ENCODE assay signal across 8 cellular contexts in the genomic region with DNA sequence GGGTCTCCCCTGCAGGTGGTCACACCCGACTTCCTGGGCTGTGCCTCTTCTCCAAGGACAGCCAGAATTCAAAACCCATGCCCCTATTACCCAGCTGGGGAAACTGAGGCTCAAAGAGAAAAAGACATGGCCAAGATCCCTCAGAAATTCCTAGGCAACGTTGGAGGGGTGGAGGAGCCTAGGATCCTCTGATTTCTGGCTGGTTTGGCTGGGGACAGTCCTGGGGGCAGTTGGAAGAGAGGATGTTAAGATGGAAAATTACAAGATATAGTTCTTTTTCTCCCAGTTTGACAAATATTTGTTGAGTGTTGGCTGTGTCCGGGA. TPM values are rescaled to one million over a fixed set of nuclear protein-coding genes. Genes with fewer than 3 reads are reported as not detected.
DNase-seq lines count a peak whose midpoint lies in the region; ATAC-seq, FAIRE-seq and TF ChIP-seq lines count a peak whose summit lies in the region.

No MANE protein-coding gene starts in this region.

- DNase-seq in GM23248 (no peak), right cardiac atrium (no peak), small intestine (no peak), D721Med (ENCODE audit: insufficient read length, low spot score) (no peak), islet precursor cell (no peak)
- no peak for DNase-seq in activated CD4-positive, alpha-beta memory T cell treated with anti-CD3 and anti-CD28 coated beads for 36 hours

- intact Hi-C loops in activated CD4-positive, alpha-beta memory T cell treated with anti-CD3 and anti-CD28 coated beads for 36 hours (cut with micrococcal nuclease): loop anchor here (5.0 kb wide), 1 partner anchor 183 kb away; a partner anchor contains a TSS
- intact Hi-C loops in right cardiac atrium (cut with DNase I): no loop called here

- H3K9me2 ChIP-seq in GM23248 (ENCODE audit: insufficient read depth): no peaks in the 10 kb centered on the region

- no peak for FAIRE-seq in small intestine (lab: Jason Lieb, UNC)
- no peak for FAIRE-seq in D721Med (lab: Jason Lieb, UNC)

- POLR2A ChIA-PET in activated CD4-positive, alpha-beta memory T cell treated with anti-CD3 and anti-CD28 coated beads for 36 hours (lab: Charles Lee): no interaction called here

- no peaks in the 10 kb centered on the region for H3K9me3 ChIP-seq in GM23248 (ENCODE audit: low read depth)
- H3K9me3 ChIP-seq in right cardiac atrium (ENCODE audit: control insufficient read depth, low read length): no peaks in the 10 kb centered on the region
- no peaks in the 10 kb centered on the region for H3K9me3 ChIP-seq in small intestine (ENCODE audit: control insufficient read depth, low read depth)

- H2AFZ ChIP-seq in GM23248: 0 out of 2 replicates have a peak overlapping the region, but pooled peaks have one; percentile 29

- H3K4me1 Mint-ChIP-seq in activated CD4-positive, alpha-beta memory T cell treated with anti-CD3 and anti-CD28 coated beads for 36 hours (ENCODE audit: low read depth): peaks cover 62% of the 10 kb centered on the region

- peak overlapping the region; percentile 86 for H3K9ac ChIP-seq in GM23248

- peak overlapping the region; percentile 93 for H3K27ac Mint-ChIP-seq in activated CD4-positive, alpha-beta memory T cell treated with anti-CD3 and anti-CD28 coated beads for 36 hours

- no peaks in the 10 kb centered on the region for H4K20me1 ChIP-seq in GM23248 (ENCODE audit: insufficient read depth)

- in situ Hi-C loops in GM23248 (cut with MboI): no loop called here

- H3K4me2 ChIP-seq in GM23248 (ENCODE audit: unreplicated experiment): peak overlapping the region; percentile 97

- 13% methylated on average over 3 of the region's 3 CpGs for WGBS in GM23248 (ENCODE audit: low coverage in 1 of 2, low lambda C conversion rate in 2 of 2, missing lambda C conversion rate in 2 of 2), 2 experiments
- WGBS in right cardiac atrium: 15% methylated on average over 3 of the region's 3 CpGs
- WGBS in small intestine, 3 donors: 13 to 18% (median 13%) methylated on average over 3 of the region's 3 CpGs

- no peaks in the 10 kb centered on the region for H3K27me3 ChIP-seq in GM23248 (replicated peaks; ENCODE audit: insufficient read depth)
- no peaks in the 10 kb centered on the region for H3K27me3 ChIP-seq in right cardiac atrium (ENCODE audit: control insufficient read depth, insufficient read depth)
- H3K27me3 ChIP-seq in small intestine (ENCODE audit: control insufficient read depth in 2 of 2, insufficient read depth in 2 of 2, low read length in 2 of 2): no peaks in the 10 kb centered on the region

- peaks cover 4% of the 10 kb centered on the region for H3K36me3 Mint-ChIP-seq in activated CD4-positive, alpha-beta memory T cell treated with anti-CD3 and anti-CD28 coated beads for 36 hours

- H3K9me3 Mint-ChIP-seq in activated CD4-positive, alpha-beta memory T cell treated with anti-CD3 and anti-CD28 coated beads for 36 hours: no peaks in the 10 kb centered on the region

- H3K79me2 ChIP-seq in GM23248 (ENCODE audit: insufficient read depth): peaks cover 74% of the 10 kb centered on the region

- peak overlapping the region; percentile 99 for H3K4me3 ChIP-seq in GM23248
- peak overlapping the region; percentile 98 for H3K4me3 ChIP-seq in right cardiac atrium (ENCODE audit: low read length)
- H3K4me3 ChIP-seq in small intestine (ENCODE audit: low read depth in 1 of 2, low read length in 2 of 2): peak overlapping the region; percentile 41 to 88

- CTCF ChIA-PET in activated CD4-positive, alpha-beta memory T cell treated with anti-CD3 and anti-CD28 coated beads for 36 hours (lab: Charles Lee): interaction anchor here (3.2 kb wide), 1 partner anchor 132 kb away, joined by 13 read pairs; no protein-coding TSS in a partner anchor

- 0 out of 2 replicates have a peak overlapping the region, but pooled peaks have one; percentile 22 for H3K27ac ChIP-seq in GM23248
- H3K27ac ChIP-seq in right cardiac atrium (ENCODE audit: low read length): peak overlapping the region; percentile 50
- peak overlapping the region; percentile 75 to 85 for H3K27ac ChIP-seq in small intestine (ENCODE audit: low read depth in 1 of 2, low read length in 1 of 2)

- H3K4me1 ChIP-seq in GM23248 (ENCODE audit: insufficient read depth) (peaks cover 15% of the 10 kb centered on the region), right cardiac atrium (ENCODE audit: control insufficient read depth, insufficient read depth, low read length) (peaks cover 11% of the 10 kb centered on the region), small intestine (ENCODE audit: control insufficient read depth in 2 of 2, insufficient read depth in 1 of 2, low read depth in 1 of 2, low read length in 1 of 2) (peaks cover 0 to 9% of the 10 kb centered on the region in 2 donors)

- no peak for TF ChIP-seq CTCF in D721Med (IDR thresholded peaks at IDR 0.05; ENCODE audit: insufficient read depth, missing control alignments)

- H3F3A ChIP-seq in GM23248 (ENCODE audit: insufficient read depth): peaks cover 15% of the 10 kb centered on the region

- no peaks in the 10 kb centered on the region for H3K27me3 Mint-ChIP-seq in activated CD4-positive, alpha-beta memory T cell treated with anti-CD3 and anti-CD28 coated beads for 36 hours

- H3K36me3 ChIP-seq in GM23248 (ENCODE audit: low read depth) (no peaks in the 10 kb centered on the region), small intestine (ENCODE audit: control insufficient read depth in 2 of 2, insufficient read depth in 2 of 2, low read length in 2 of 2) (no peaks in the 10 kb centered on the region)

- ATAC-seq in right cardiac atrium: no peak
- no peak for ATAC-seq in HG03378 (IDR thresholded peaks at IDR 0.05; ENCODE audit: unreplicated experiment)
- ATAC-seq in HG03280 (IDR thresholded peaks at IDR 0.05; ENCODE audit: unreplicated experiment): no peak

- peak overlapping the region; percentile 85 for H3K4me3 Mint-ChIP-seq in activated CD4-positive, alpha-beta memory T cell treated with anti-CD3 and anti-CD28 coated beads for 36 hours

RNA-seq across cellular contexts. Expression of a gene that starts 2.4 kb away (rescaled TPM):
- total RNA-seq in GM23248 (2014; rRNA removed; shearing (Covaris generic)): 108 and 135 TPM in 2 replicates
- polyA plus RNA-seq in GM23248 (2016; fragmentation: Nextera tagmentation; extraction: Ambion mirVana) (31.9 and 32.6 TPM in 2 replicates), right cardiac atrium (42.2 TPM), small intestine (100 to 1,000 TPM in 2 of 3 donors, 10 to 100 TPM in 1; 93.2 to 132 (median 128) TPM)
- total RNA-seq in activated CD4-positive, alpha-beta memory T cell treated with anti-CD3 and anti-CD28 coated beads for 36 hours: 100 to 1,000 TPM; 167 to 174 TPM
- total RNA-seq in right cardiac atrium: 10 to 100 TPM; 44.1 to 85.4 (median 47.4) TPM

RNA-seq across cellular contexts. Expression of a gene that starts 11.4 kb away (rescaled TPM):
- total RNA-seq in GM23248 (2014; rRNA removed; shearing (Covaris generic)): 0.32 TPM in 1 of 2 replicates, not detected in the other
- polyA plus RNA-seq in GM23248 (2016; fragmentation: Nextera tagmentation; extraction: Ambion mirVana): 0.33 and 0.63 TPM in 2 replicates
- total RNA-seq in activated CD4-positive, alpha-beta memory T cell treated with anti-CD3 and anti-CD28 coated beads for 36 hours: 1 to 10 TPM; 3.5 to 3.6 TPM
- under 1 TPM in 2 of 4 donors, not detected in 2; 0.24 to 0.96 TPM for total RNA-seq in right cardiac atrium
- polyA plus RNA-seq in right cardiac atrium: 0.91 TPM
- 1 to 10 TPM; 1.3 to 1.9 (median 1.8) TPM for polyA plus RNA-seq in small intestine

RNA-seq across cellular contexts. Expression of a gene that starts 12.8 kb away (rescaled TPM):
- 14.8 and 19.6 TPM in 2 replicates for total RNA-seq in GM23248 (2014; rRNA removed; shearing (Covaris generic))
- 7.8 and 8.2 TPM in 2 replicates for polyA plus RNA-seq in GM23248 (2016; fragmentation: Nextera tagmentation; extraction: Ambion mirVana)
- 1 to 10 TPM; 1.5 to 2.2 TPM for total RNA-seq in activated CD4-positive, alpha-beta memory T cell treated with anti-CD3 and anti-CD28 coated beads for 36 hours
- 10 to 100 TPM; 18.7 to 26.4 (median 20.4) TPM for total RNA-seq in right cardiac atrium
- 20.2 TPM for polyA plus RNA-seq in right cardiac atrium
- 1 to 10 TPM; 1.6 to 9.1 (median 1.9) TPM for polyA plus RNA-seq in small intestine

RNA-seq across cellular contexts. Expression of a gene that starts 41.9 kb away (rescaled TPM):
- total RNA-seq in GM23248 (2014; rRNA removed; shearing (Covaris generic)): 11.9 and 16.1 TPM in 2 replicates
- 4.8 and 8.3 TPM in 2 replicates for polyA plus RNA-seq in GM23248 (2016; fragmentation: Nextera tagmentation; extraction: Ambion mirVana)
- total RNA-seq in activated CD4-positive, alpha-beta memory T cell treated with anti-CD3 and anti-CD28 coated beads for 36 hours: 1 to 10 TPM; 3.7 to 5.9 TPM
- total RNA-seq in right cardiac atrium: 10 to 100 TPM in 1 of 4 donors, 1 to 10 TPM in 3; 1.6 to 16.3 (median 6.1) TPM
- 57.8 TPM for polyA plus RNA-seq in right cardiac atrium
- 10 to 100 TPM in 1 of 3 donors, 1 to 10 TPM in 1, under 1 TPM in 1; 0.89 to 19.0 (median 2.2) TPM for polyA plus RNA-seq in small intestine

Comparison
In these comparisons a context has a peak if more than half of its experiments do, and no peak if none do; other contexts are left out.
1. H3K27ac ChIP-seq: peak in every context shown above with its lines; median percentile 80 in small intestine; 50 in right cardiac atrium; 22 in GM23248.